In the genomic region with DNA sequence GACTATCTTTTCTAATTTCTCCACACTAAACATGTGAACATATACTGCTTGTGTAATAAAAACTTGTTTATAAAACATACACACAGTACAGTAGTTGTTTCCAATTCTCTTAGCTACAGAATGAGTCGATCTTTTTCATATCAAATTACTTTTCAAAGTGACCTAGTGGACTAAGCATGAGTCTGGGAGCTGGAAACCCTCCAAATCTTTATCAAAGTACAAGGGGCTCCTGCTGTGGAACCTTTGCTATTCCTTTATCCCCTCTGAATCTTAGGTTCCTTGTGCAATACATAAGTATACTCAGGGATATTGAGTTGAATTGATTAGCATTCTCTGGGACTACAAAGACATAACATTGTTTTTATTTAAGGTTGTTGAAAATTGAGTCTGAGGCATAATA, we compare ENCODE assay signal across 20 cellular contexts. TPM values are rescaled to one million over a fixed set of nuclear protein-coding genes. Genes with fewer than 3 reads are reported as not detected.
DNase-seq lines count a peak whose midpoint lies in the region; ATAC-seq, FAIRE-seq and TF ChIP-seq lines count a peak whose summit lies in the region.
"Had no signal": no experiment of that assay in that cellular context is flagged by ENCODE, and none has a peak within 500 bp of the region (broad histone marks: within the 10 kb centered on the region; RNA-seq: fewer than 3 reads in every experiment).

No MANE protein-coding gene starts in this region.

- no peak overlapping the region for H3K27ac ChIP-seq in upper lobe of right lung
- H3K27ac ChIP-seq: HL-60 had no signal

- in situ Hi-C loops in astrocyte of the cerebellum (cut with HindIII; ENCODE audit: low sequenced_read_pairs), result no loop called here

- ATAC-seq in GM19324 (IDR thresholded peaks at IDR 0.05; ENCODE audit: low FRiP score, unreplicated experiment) (no peak), upper lobe of right lung (no peak), GM21423 (IDR thresholded peaks at IDR 0.05; ENCODE audit: unreplicated experiment) (no peak)
- ATAC-seq: GM12878, GM23338 had no signal

- TF ChIP-seq CTCF in astrocyte of the cerebellum (IDR thresholded peaks at IDR 0.05; ENCODE audit: low read depth, low read length, missing control alignments) (no peak), D721Med (IDR thresholded peaks at IDR 0.05; ENCODE audit: insufficient read depth, missing control alignments) (no peak), upper lobe of right lung (IDR thresholded peaks at IDR 0.05) (no peak)

- H3K4me3 ChIP-seq in astrocyte of the cerebellum (ENCODE audit: low read depth, low read length) (no peak overlapping the region), upper lobe of right lung (no peak overlapping the region)
- H3K4me3 ChIP-seq: GM12878, GM23338 had no signal

- no peaks in the 10 kb centered on the region for H3K27me3 ChIP-seq in upper lobe of right lung

- DNase-seq in COLO829 (ENCODE audit: low spot score) (peak; percentile 7), M059J (ENCODE audit: low read depth) (peak; percentile 36), astrocyte of the cerebellum (ENCODE audit: low read depth) (peak; percentile 44), iris pigment epithelial cell (ENCODE audit: low read depth) (peak; percentile 68), D721Med (ENCODE audit: insufficient read length, low spot score) (no peak), upper lobe of right lung (no peak)
- DNase-seq: C1 segment of cervical spinal cord, DMS53, HFFc6, NCI-H1105 treated with DMSO at 0.1 percent for 48 hours, NCI-H187 treated with DMSO at 0.1 percent for 48 hours, NCI-H2171 treated with DMSO at 0.1 percent for 48 hours, NCI-H510A, SIG-M5 had no signal

- H3K4me1 ChIP-seq in upper lobe of right lung, result no peaks in the 10 kb centered on the region

- intact Hi-C loops in upper lobe of right lung (cut with DNase I), result no loop called here

- no peak for FAIRE-seq in D721Med (lab: Jason Lieb, UNC)
- FAIRE-seq: GM12878, GM19239 had no signal

- H3K36me3 ChIP-seq in upper lobe of right lung, result no peaks in the 10 kb centered on the region

- H3K9me3 ChIP-seq in upper lobe of right lung, result no peaks in the 10 kb centered on the region

RNA-seq across cellular contexts. Expression of a gene that starts 48.7 kb away (rescaled TPM):
- 50.3 and 71.6 TPM in 2 replicates for total RNA-seq in M059J (2014; rRNA removed; shearing (Covaris generic))
- 65.8 TPM for total RNA-seq in upper lobe of right lung

Comparison
In these comparisons a context has a peak if more than half of its experiments do, and no peak if none do; other contexts are left out.
1. DNase-seq: peak in COLO829 (single experiment), M059J (single experiment), astrocyte of the cerebellum (single experiment) and iris pigment epithelial cell (single experiment); none in D721Med (single experiment) and upper lobe of right lung (single experiment).